Comparison of ENCODE assay signal across 9 cellular contexts in genomic region chr1:214331827-214332423, GRCh38.
DNase-seq lines count a peak whose midpoint lies in the region; ATAC-seq and TF ChIP-seq lines count a peak whose summit lies in the region.
"Had no signal": no experiment of that assay in that cellular context is flagged by ENCODE, and none has a peak within 500 bp of the region (broad histone marks: within the 10 kb centered on the region; RNA-seq: fewer than 3 reads in every experiment).

No MANE protein-coding gene starts in this region.

- H3K27me3 ChIP-seq in HAP-1 (ENCODE audit: low read depth), result no peaks in the 10 kb centered on the region
- H3K27me3 ChIP-seq: BLaER1 treated with 17β-estradiol and CSF1 and Interleukin-3, amounts not matched to agents 10 nM and 100 nM had no signal

- in situ Hi-C loops in HAP-1 (cut with MboI; ENCODE audit: low sequenced_read_pairs), result loop anchor here (5.0 to 25.0 kb wide), 3 partner anchors 125 to 1205 kb away; no protein-coding TSS in a partner anchor

- H3K36me3 ChIP-seq in HAP-1 (replicated peaks), result peaks cover 4% of the 10 kb centered on the region; the same call in 1 of the 2 replicates

- H3K9me3 ChIP-seq in HAP-1, result no peaks in the 10 kb centered on the region
- H3K9me3 ChIP-seq: BLaER1 treated with 17β-estradiol and CSF1 and Interleukin-3, amounts not matched to agents 10 nM and 100 nM had no signal

- no peak for ATAC-seq in HG02571 (IDR thresholded peaks at IDR 0.05; ENCODE audit: unreplicated experiment)

- no peaks in the 10 kb centered on the region for H3K4me1 ChIP-seq in HAP-1

- H3K4me3 ChIP-seq in HAP-1 (no peak overlapping the region), foreskin fibroblast (ENCODE audit: low read depth in 1 of 2, low read length in 2 of 2) (no peak overlapping the region)
- H3K4me3 ChIP-seq: BLaER1 treated with 17β-estradiol and CSF1 and Interleukin-3, amounts not matched to agents 10 nM and 100 nM had no signal

- peak; percentile 90 for TF ChIP-seq CTCF in foreskin fibroblast (IDR thresholded peaks at IDR 0.05; ENCODE audit: low read depth, low read length)

- DNase-seq in NCI-H1436 (lab: John Stamatoyannopoulos, UW) (peak; percentile 46), NCI-H1436 treated with DMSO at 0.1 percent for 48 hours (lab: John Stamatoyannopoulos, UW) (no peak), HAP-1 (ENCODE audit: low spot score in 2 of 2) (peak; percentile 40 to 80), NOMO-1 (lab: John Stamatoyannopoulos, UW; ENCODE audit: unreplicated experiment in 2 of 2) (peak; percentile 12 to 35), activated T-cell treated with anti-CD3 and anti-CD28 coated beads for 48 hours (ENCODE audit: low read depth) (peak; percentile 54), foreskin fibroblast (peak in 1 of 2 donors; percentile 62), retina (peak; percentile 49)
